ENCODE assay signal across 1 cellular context in genomic region chr7:4189151-4189570, GRCh38.
TF ChIP-seq lines count a peak whose summit lies in the region.

No MANE protein-coding gene starts in this region.

TF ChIP-seq in SK-N-SH treated with all-trans-retinoic acid at 6 μM for 48 hours, 23 proteins besides CTCF, POLR2A, EP300 and RAD21 (continued from another document):
- no peak for TF ChIP-seq BACH2 (CRISPR knock-in tag; IDR thresholded peaks at IDR 0.05; ENCODE audit: borderline replicate concordance)
